17 cellular contexts compared by ENCODE assay signal in genomic region chr1:94669213-94669612, GRCh38.
"Had no signal": no experiment of that assay in that cellular context is flagged by ENCODE, and none has a peak within 500 bp of the region (broad histone marks: within the 10 kb centered on the region; RNA-seq: fewer than 3 reads in every experiment).

No MANE protein-coding gene starts in this region.

- H3K9me3 ChIP-seq: left lung, ovary, sigmoid colon, stomach, testis had no signal

- DNase-seq: activated CD4-positive, alpha-beta T cell treated with anti-CD3 and anti-CD28 coated beads, Interleukin-2, amount 50 U/mL, for 48 hours; activated naive CD4-positive, alpha-beta T cell treated with anti-CD3 and anti-CD28 coated beads for 36 hours; activated naive CD8-positive, alpha-beta T cell treated with anti-CD3 and anti-CD28 coated beads, Interleukin-2, amount 50 U/mL, for 24 hours; dorsolateral prefrontal cortex; kidney; left lung; mammary epithelial cell; naive B cell; ovary; sigmoid colon; stimulated activated CD4-positive, alpha-beta T cell treated with anti-CD3 and anti-CD28 coated beads, Interleukin-2, amount 100 ng/mL, for 24 hours; stomach; testis had no signal

- H3K9me3 Mint-ChIP-seq: activated naive CD4-positive, alpha-beta T cell treated with anti-CD3 and anti-CD28 coated beads for 36 hours; activated naive CD8-positive, alpha-beta T cell treated with anti-CD3 and anti-CD28 coated beads, Interleukin-2, amount 50 U/mL, for 24 hours; activated T-helper 2 cell treated with anti-CD3 and anti-CD28 coated beads, Interferon-gamma antibody, Interleukin-2, Interleukin-4, amounts not matched to agents 10 μg/mL and 5 μg/mL and 100 μg/mL, durations not matched to agents 14 hours and 24 hours and 36 hours; T-helper 2 cell treated with Interferon-gamma antibody and Interleukin-4, amounts not matched to agents 5 μg/mL and 100 μg/mL, for 36 hours had no signal

- H3K4me3 Mint-ChIP-seq: activated naive CD4-positive, alpha-beta T cell treated with anti-CD3 and anti-CD28 coated beads for 36 hours; activated naive CD8-positive, alpha-beta T cell treated with anti-CD3 and anti-CD28 coated beads, Interleukin-2, amount 50 U/mL, for 24 hours; naive B cell; T-helper 2 cell treated with Interferon-gamma antibody and Interleukin-4, amounts not matched to agents 5 μg/mL and 100 μg/mL, for 36 hours had no signal

- H3K4me3 ChIP-seq: dorsolateral prefrontal cortex, left lung, ovary, sigmoid colon, stomach, testis had no signal

- H3K4me1 ChIP-seq: left lung had no signal

- H3K27ac ChIP-seq: dorsolateral prefrontal cortex, left lung, ovary, sigmoid colon, testis had no signal

- H3K36me3 ChIP-seq: left lung, ovary, sigmoid colon, stomach had no signal

- ATAC-seq: activated CD4-positive, CD25-positive, alpha-beta regulatory T cell treated with anti-CD3 and anti-CD28 coated beads, Interleukin-2, amount 50 U/mL, for 24 hours; activated naive CD8-positive, alpha-beta T cell treated with anti-CD3 and anti-CD28 coated beads, Interleukin-2, amount 50 U/mL, for 24 hours; esophagus mucosa; left lung had no signal

- H3K27ac Mint-ChIP-seq: activated naive CD4-positive, alpha-beta T cell treated with anti-CD3 and anti-CD28 coated beads for 36 hours; activated naive CD8-positive, alpha-beta T cell treated with anti-CD3 and anti-CD28 coated beads, Interleukin-2, amount 50 U/mL, for 24 hours; activated T-helper 2 cell treated with anti-CD3 and anti-CD28 coated beads, Interferon-gamma antibody, Interleukin-2, Interleukin-4, amounts not matched to agents 10 μg/mL and 5 μg/mL and 100 μg/mL, durations not matched to agents 14 hours and 24 hours and 36 hours; naive B cell; T-helper 2 cell treated with Interferon-gamma antibody and Interleukin-4, amounts not matched to agents 5 μg/mL and 100 μg/mL, for 36 hours had no signal

- H3K36me3 Mint-ChIP-seq: naive B cell had no signal

- H3K27me3 ChIP-seq: left lung, ovary, sigmoid colon, stomach, testis had no signal

- FAIRE-seq: kidney had no signal

- H3K4me1 Mint-ChIP-seq: activated naive CD8-positive, alpha-beta T cell treated with anti-CD3 and anti-CD28 coated beads, Interleukin-2, amount 50 U/mL, for 24 hours; naive B cell had no signal
